In genomic region chr17:42251115-42251514, GRCh38 we compare ENCODE assay signal across 10 cellular contexts. TPM values are rescaled to one million over a fixed set of nuclear protein-coding genes. Genes with fewer than 3 reads are reported as not detected.
A peak's percentile ranks its signal among the peaks of the same experiment; 100 is the strongest.
DNase-seq lines count a peak whose midpoint lies in the region; ATAC-seq and TF ChIP-seq lines count a peak whose summit lies in the region.
"Had no signal": no experiment of that assay in that cellular context is flagged by ENCODE, and none has a peak within 500 bp of the region (broad histone marks: within the 10 kb centered on the region; RNA-seq: fewer than 3 reads in every experiment).

No MANE protein-coding gene starts in this region.

- POLR2A ChIA-PET in CD4-positive, alpha-beta T cell (lab: Charles Lee), result interaction anchor here (0.8 to 7.4 kb wide), 5 partner anchors 21 to 138 kb away, joined by 3 to 301 read pairs (median 55); partner anchors contain the start of genes STAT3, STAT5A and STAT5B

- H3K27me3 Mint-ChIP-seq in CD4-positive, alpha-beta T cell, result no peaks in the 10 kb centered on the region
- no peaks in the 10 kb centered on the region for H3K27me3 Mint-ChIP-seq in IgD-negative memory B cell
- H3K27me3 Mint-ChIP-seq: brain had no signal

- ATAC-seq in CD4-positive, alpha-beta T cell (ENCODE audit: poor library complexity), result no peak
- no peak for ATAC-seq in HG03521 (IDR thresholded peaks at IDR 0.05; ENCODE audit: unreplicated experiment)

- peak overlapping the region; percentile 96 for H3K27ac Mint-ChIP-seq in CD4-positive, alpha-beta T cell
- H3K27ac Mint-ChIP-seq in IgD-negative memory B cell, result peak overlapping the region in 2 of 3 donors; percentile 39 to 47
- H3K27ac Mint-ChIP-seq: brain had no signal

- H3K27me3 ChIP-seq in CD4-positive, alpha-beta T cell (ENCODE audit: control insufficient read depth, insufficient read depth, low read length), result no peaks in the 10 kb centered on the region

- no peaks in the 10 kb centered on the region for H3K9me3 ChIP-seq in CD4-positive, alpha-beta T cell (ENCODE audit: control insufficient read depth, low read length)

- TF ChIP-seq CTCF in CD4-positive, alpha-beta T cell (IDR thresholded peaks at IDR 0.05), result no peak

- peaks cover 71% of the 10 kb centered on the region for H3K4me1 Mint-ChIP-seq in CD4-positive, alpha-beta T cell (ENCODE audit: low read depth)
- H3K4me1 Mint-ChIP-seq in IgD-negative memory B cell, result peaks cover 30 to 54% (median 35%) of the 10 kb centered on the region in 3 donors

- no peak overlapping the region for H3K4me3 Mint-ChIP-seq in CD4-positive, alpha-beta T cell
- H3K4me3 Mint-ChIP-seq in IgD-negative memory B cell, result peak overlapping the region in 2 of 4 donors; percentile 30 to 47
- H3K4me3 Mint-ChIP-seq: brain had no signal

- no peaks in the 10 kb centered on the region for H3K9me3 Mint-ChIP-seq in CD4-positive, alpha-beta T cell
- no peaks in the 10 kb centered on the region for H3K9me3 Mint-ChIP-seq in IgD-negative memory B cell
- H3K9me3 Mint-ChIP-seq: brain had no signal

- CTCF ChIA-PET in CD4-positive, alpha-beta T cell (lab: Charles Lee), result interaction anchor here (1.1 to 7.7 kb wide), 3 partner anchors 18 to 69 kb away, joined by 3 to 51 read pairs (median 47); no protein-coding TSS in a partner anchor

- intact Hi-C loops in CD4-positive, alpha-beta T cell (cut with DNase I, micrococcal nuclease), result loop anchor here in 1 of 2 experiments (5.0 kb wide), 1 partner anchor 136 kb away; the partner anchor contains the start of gene STAT3

- DNase-seq in CD4-positive, alpha-beta T cell, result no peak
- DNase-seq in astrocyte of the hippocampus (ENCODE audit: low read depth, low spot score), result peak; percentile 17
- DNase-seq in lung microvascular endothelial cell (ENCODE audit: low read depth in 2 of 2), result peak; percentile 30 to 52
- DNase-seq in medulla oblongata (ENCODE audit: extremely low spot score), result no peak
- DNase-seq in amygdala (lab: John Stamatoyannopoulos, UW), result no peak
- DNase-seq in activated CD8-positive, alpha-beta memory T cell treated with anti-CD3 and anti-CD28 coated beads, Interleukin-2, amount 50 U/mL, for 4 hours, result no peak
- DNase-seq: mesenchymal stem cell had no signal

- peaks cover 10% of the 10 kb centered on the region for H3K36me3 Mint-ChIP-seq in CD4-positive, alpha-beta T cell (ENCODE audit: low read depth)
- no peaks in the 10 kb centered on the region for H3K36me3 Mint-ChIP-seq in IgD-negative memory B cell
- H3K36me3 Mint-ChIP-seq: brain had no signal

- peak overlapping the region; percentile 86 for H3K27ac ChIP-seq in CD4-positive, alpha-beta T cell (ENCODE audit: low read depth, low read length)

RNA-seq across cellular contexts. Expression of gene STAT5B, which starts 25.1 kb away (rescaled TPM):
- total RNA-seq in CD4-positive, alpha-beta T cell, result 100 to 1,000 TPM in 1 of 2 experiments, 10 to 100 TPM in 1; 99.4 to 104 TPM
- polyA plus RNA-seq in IgD-negative memory B cell, result 60.4 TPM
- total RNA-seq in lung microvascular endothelial cell, result 22.2 and 29.8 TPM in 2 replicates

RNA-seq across cellular contexts. Expression of gene STAT5A, which starts 37.2 kb away (rescaled TPM):
- 100 to 1,000 TPM; 141 to 150 TPM for total RNA-seq in CD4-positive, alpha-beta T cell
- 63.0 TPM for polyA plus RNA-seq in IgD-negative memory B cell
- total RNA-seq in lung microvascular endothelial cell, result 33.1 and 44.2 TPM in 2 replicates

RNA-seq across cellular contexts. Expression of gene GHDC, which starts 56.8 kb away (rescaled TPM):
- 1 to 10 TPM; 6.8 to 8.3 TPM for total RNA-seq in CD4-positive, alpha-beta T cell
- 24.3 TPM for polyA plus RNA-seq in IgD-negative memory B cell
- 11.3 and 22.8 TPM in 2 replicates for total RNA-seq in lung microvascular endothelial cell

Comparison
In these comparisons a context has a peak if more than half of its experiments do, and no peak if none do; other contexts are left out.
1. DNase-seq: peak in astrocyte of the hippocampus (single experiment) and lung microvascular endothelial cell (2 of 2); none in CD4-positive, alpha-beta T cell (0 of 10), medulla oblongata (single experiment), amygdala (0 of 56) and activated CD8-positive, alpha-beta memory T cell treated with anti-CD3 and anti-CD28 coated beads, Interleukin-2, amount 50 U/mL, for 4 hours (single experiment).